Comparison of ENCODE assay signal across 9 cellular contexts in genomic region chr11:119751281-119752060, GRCh38. TPM values are rescaled to one million over a fixed set of nuclear protein-coding genes. Genes with fewer than 3 reads are reported as not detected.
A peak's percentile ranks its signal among the peaks of the same experiment; 100 is the strongest.
DNase-seq lines count a peak whose midpoint lies in the region; ATAC-seq lines count a peak whose summit lies in the region.
"Had no signal": no experiment of that assay in that cellular context is flagged by ENCODE, and none has a peak within 500 bp of the region (broad histone marks: within the 10 kb centered on the region; RNA-seq: fewer than 3 reads in every experiment).

No MANE protein-coding gene starts in this region.

- ATAC-seq in activated CD4-positive, alpha-beta T cell treated with anti-CD3 and anti-CD28 coated beads for 36 hours = peak; percentile 68
- ATAC-seq in GM21619 (IDR thresholded peaks at IDR 0.05; ENCODE audit: unreplicated experiment) (peak; percentile 42), HG03045 (IDR thresholded peaks at IDR 0.05; ENCODE audit: unreplicated experiment) (no peak)
- no peak for ATAC-seq in natural killer cell treated with Interleukin-12 subunit alpha and Interleukin-12 subunit beta and Interleukin-15 and Interleukin-18, amount 100 ng/mL, for 72 hours

- H3K4me3 Mint-ChIP-seq in activated CD4-positive, alpha-beta T cell treated with anti-CD3 and anti-CD28 coated beads for 36 hours = no peak overlapping the region
- peak overlapping the region; percentile 23 for H3K4me3 Mint-ChIP-seq in natural killer cell treated with Interleukin-12 subunit alpha and Interleukin-12 subunit beta and Interleukin-15 and Interleukin-18, amount 100 ng/mL, for 72 hours
- no peak overlapping the region for H3K4me3 Mint-ChIP-seq in immature natural killer cell

- CTCF ChIA-PET in activated CD4-positive, alpha-beta T cell treated with anti-CD3 and anti-CD28 coated beads for 36 hours (lab: Charles Lee) = interaction anchor here (0.7 to 0.8 kb wide), 2 partner anchors 7 to 22 kb away, joined by 3 to 4 read pairs; no protein-coding TSS in a partner anchor

- no peaks in the 10 kb centered on the region for H3K9me3 Mint-ChIP-seq in activated CD4-positive, alpha-beta T cell treated with anti-CD3 and anti-CD28 coated beads for 36 hours (ENCODE audit: low read depth)
- no peaks in the 10 kb centered on the region for H3K9me3 Mint-ChIP-seq in natural killer cell treated with Interleukin-12 subunit alpha and Interleukin-12 subunit beta and Interleukin-15 and Interleukin-18, amount 100 ng/mL, for 72 hours
- H3K9me3 Mint-ChIP-seq in immature natural killer cell = no peaks in the 10 kb centered on the region

- peaks cover 8% of the 10 kb centered on the region for H3K4me1 Mint-ChIP-seq in activated CD4-positive, alpha-beta T cell treated with anti-CD3 and anti-CD28 coated beads for 36 hours
- H3K4me1 Mint-ChIP-seq in natural killer cell treated with Interleukin-12 subunit alpha and Interleukin-12 subunit beta and Interleukin-15 and Interleukin-18, amount 100 ng/mL, for 72 hours (ENCODE audit: low read depth in 2 of 2) = peaks cover 4 to 7% of the 10 kb centered on the region in 2 donors
- no peaks in the 10 kb centered on the region for H3K4me1 Mint-ChIP-seq in immature natural killer cell

- H3K27ac Mint-ChIP-seq in activated CD4-positive, alpha-beta T cell treated with anti-CD3 and anti-CD28 coated beads for 36 hours = no peak overlapping the region
- no peak overlapping the region for H3K27ac Mint-ChIP-seq in natural killer cell treated with Interleukin-12 subunit alpha and Interleukin-12 subunit beta and Interleukin-15 and Interleukin-18, amount 100 ng/mL, for 72 hours
- H3K27ac Mint-ChIP-seq in immature natural killer cell = no peak overlapping the region
- H3K27ac Mint-ChIP-seq: progenitor cell of endocrine pancreas had no signal

- peaks cover 16% of the 10 kb centered on the region for H3K27me3 Mint-ChIP-seq in activated CD4-positive, alpha-beta T cell treated with anti-CD3 and anti-CD28 coated beads for 36 hours
- peaks cover 32 to 41% of the 10 kb centered on the region in 2 donors for H3K27me3 Mint-ChIP-seq in natural killer cell treated with Interleukin-12 subunit alpha and Interleukin-12 subunit beta and Interleukin-15 and Interleukin-18, amount 100 ng/mL, for 72 hours
- H3K27me3 Mint-ChIP-seq in immature natural killer cell (ENCODE audit: low read depth in 3 of 3) = peaks cover 2 to 27% (median 17%) of the 10 kb centered on the region in 3 donors

- intact Hi-C loops in activated CD4-positive, alpha-beta T cell treated with anti-CD3 and anti-CD28 coated beads for 36 hours (cut with DNase I, micrococcal nuclease) = no loop called here

- no peaks in the 10 kb centered on the region for H3K36me3 Mint-ChIP-seq in activated CD4-positive, alpha-beta T cell treated with anti-CD3 and anti-CD28 coated beads for 36 hours (ENCODE audit: low read depth)
- H3K36me3 Mint-ChIP-seq in natural killer cell treated with Interleukin-12 subunit alpha and Interleukin-12 subunit beta and Interleukin-15 and Interleukin-18, amount 100 ng/mL, for 72 hours = no peaks in the 10 kb centered on the region
- no peaks in the 10 kb centered on the region for H3K36me3 Mint-ChIP-seq in immature natural killer cell

- peak; percentile 57 for DNase-seq in activated CD4-positive, alpha-beta T cell treated with anti-CD3 and anti-CD28 coated beads for 36 hours
- DNase-seq in activated CD4-positive, alpha-beta T cell treated with anti-CD3 and anti-CD28 coated beads, Interleukin-2, amount 50 U/mL, for 1 hour = no peak
- DNase-seq in NAMALWA (ENCODE audit: low spot score) = peak; percentile 83
- DNase-seq in natural killer cell treated with Interleukin-12 subunit alpha and Interleukin-12 subunit beta and Interleukin-15 and Interleukin-18, amount 100 ng/mL, for 72 hours (ENCODE audit: low spot score) = no peak
- no peak for DNase-seq in cerebellum (ENCODE audit: low spot score)
- no peak for DNase-seq in immature natural killer cell

- POLR2A ChIA-PET in activated CD4-positive, alpha-beta T cell treated with anti-CD3 and anti-CD28 coated beads for 36 hours (lab: Charles Lee) = no interaction called here

RNA-seq across cellular contexts. Expression of gene NECTIN1, which starts 22.5 kb away (rescaled TPM):
- 1 to 10 TPM; 1.6 to 1.7 TPM for total RNA-seq in activated CD4-positive, alpha-beta T cell treated with anti-CD3 and anti-CD28 coated beads for 36 hours
- 1 to 10 TPM; 2.3 to 2.6 TPM for total RNA-seq in natural killer cell treated with Interleukin-12 subunit alpha and Interleukin-12 subunit beta and Interleukin-15 and Interleukin-18, amount 100 ng/mL, for 72 hours
- 20.1 TPM for total RNA-seq in cerebellum
- under 1 TPM in 2 of 3 donors, not detected in 1; 0.41 to 0.52 TPM for polyA plus RNA-seq in immature natural killer cell

Comparison
In these comparisons a context has a peak if more than half of its experiments do, and no peak if none do; other contexts are left out.
1. DNase-seq: peak in activated CD4-positive, alpha-beta T cell treated with anti-CD3 and anti-CD28 coated beads for 36 hours (single experiment) and NAMALWA (single experiment); none in activated CD4-positive, alpha-beta T cell treated with anti-CD3 and anti-CD28 coated beads, Interleukin-2, amount 50 U/mL, for 1 hour (single experiment), natural killer cell treated with Interleukin-12 subunit alpha and Interleukin-12 subunit beta and Interleukin-15 and Interleukin-18, amount 100 ng/mL, for 72 hours (single experiment), cerebellum (single experiment) and immature natural killer cell (0 of 3).
2. ATAC-seq: peak in activated CD4-positive, alpha-beta T cell treated with anti-CD3 and anti-CD28 coated beads for 36 hours (single experiment) and GM21619 (single experiment); none in natural killer cell treated with Interleukin-12 subunit alpha and Interleukin-12 subunit beta and Interleukin-15 and Interleukin-18, amount 100 ng/mL, for 72 hours (0 of 2) and HG03045 (single experiment).